ENCODE assay signal across 26 cellular contexts in genomic region chr11:77166021-77166420, GRCh38.
"Had no signal": no experiment of that assay in that cellular context is flagged by ENCODE, and none has a peak within 500 bp of the region (broad histone marks: within the 10 kb centered on the region; RNA-seq: fewer than 3 reads in every experiment).

No MANE protein-coding gene starts in this region.

- H3K36me3 Mint-ChIP-seq: immature natural killer cell; mesothelial cell of epicardium; naive B cell; natural killer cell; stimulated activated memory B cell treated with anti-CD40 and anti-IgM and Interleukin-4, amounts not matched to agents 10 μg/mL and 1 μg/mL and 100 μg/mL, for 72 hours had no signal

- H3K4me3 ChIP-seq: lung, pancreas, prostate gland, right lobe of liver, smooth muscle cell, tibial nerve, upper lobe of left lung, vagina had no signal

- ATAC-seq: left lobe of liver; natural killer cell; pancreas; right lobe of liver; stimulated activated memory B cell treated with anti-CD40 and anti-IgM and Interleukin-4, amounts not matched to agents 10 μg/mL and 1 μg/mL and 100 μg/mL, for 72 hours; stimulated activated naive CD8-positive, alpha-beta T cell treated with anti-CD3 and anti-CD28 coated beads, Interleukin-15, amount 100 ng/mL, for 72 hours had no signal

- DNase-seq: head of caudate nucleus; hypothalamus; immature natural killer cell; mesendoderm; naive B cell; natural killer cell; nucleus accumbens; retina; stimulated activated CD4-positive, alpha-beta T cell treated with anti-CD3 and anti-CD28 coated beads, Interleukin-1b, Interleukin-23, amount 100 ng/mL, for 48 hours; stimulated activated CD4-positive, alpha-beta T cell treated with anti-CD3 and anti-CD28 coated beads, Interleukin-2, amount 100 ng/mL, for 48 hours; stimulated activated CD4-positive, alpha-beta T cell treated with anti-CD3 and anti-CD28 coated beads, Interleukin-4, amount 100 ng/mL, for 4 hours; stimulated activated CD8-positive, alpha-beta memory T cell treated with anti-CD3 and anti-CD28 coated beads, Interleukin-4, amount 100 ng/mL, for 48 hours; stimulated activated naive CD4-positive, alpha-beta T cell treated with Interleukin-2 at 50 U/mL for 16 hours; stimulated activated naive CD8-positive, alpha-beta T cell treated with anti-CD3 and anti-CD28 coated beads, Interleukin-15, amount 100 ng/mL, for 72 hours; substantia nigra; upper lobe of left lung had no signal

- H3K27me3 Mint-ChIP-seq: naive B cell; stimulated activated memory B cell treated with anti-CD40 and anti-IgM and Interleukin-4, amounts not matched to agents 10 μg/mL and 1 μg/mL and 100 μg/mL, for 72 hours; stimulated activated naive CD8-positive, alpha-beta T cell treated with anti-CD3 and anti-CD28 coated beads, Interleukin-15, amount 100 ng/mL, for 72 hours had no signal

- H3K4me1 Mint-ChIP-seq: immature natural killer cell; naive B cell; natural killer cell; stimulated activated memory B cell treated with anti-CD40 and anti-IgM and Interleukin-4, amounts not matched to agents 10 μg/mL and 1 μg/mL and 100 μg/mL, for 72 hours; stimulated activated naive CD8-positive, alpha-beta T cell treated with anti-CD3 and anti-CD28 coated beads, Interleukin-15, amount 100 ng/mL, for 72 hours had no signal

- H3K4me1 ChIP-seq: pancreas, prostate gland, tibial nerve, upper lobe of left lung, vagina had no signal

- H3K4me3 Mint-ChIP-seq: immature natural killer cell; mesothelial cell of epicardium; naive B cell; natural killer cell; stimulated activated memory B cell treated with anti-CD40 and anti-IgM and Interleukin-4, amounts not matched to agents 10 μg/mL and 1 μg/mL and 100 μg/mL, for 72 hours; stimulated activated naive CD8-positive, alpha-beta T cell treated with anti-CD3 and anti-CD28 coated beads, Interleukin-15, amount 100 ng/mL, for 72 hours had no signal

- H3K27me3 ChIP-seq: pancreas, right lobe of liver, tibial nerve, upper lobe of left lung, vagina had no signal

- H3K36me3 ChIP-seq: pancreas, prostate gland, tibial nerve, upper lobe of left lung, vagina had no signal

- H3K9me3 Mint-ChIP-seq: mesothelial cell of epicardium; naive B cell; natural killer cell; stimulated activated memory B cell treated with anti-CD40 and anti-IgM and Interleukin-4, amounts not matched to agents 10 μg/mL and 1 μg/mL and 100 μg/mL, for 72 hours; stimulated activated naive CD8-positive, alpha-beta T cell treated with anti-CD3 and anti-CD28 coated beads, Interleukin-15, amount 100 ng/mL, for 72 hours had no signal

- H3K27ac Mint-ChIP-seq: immature natural killer cell; mesothelial cell of epicardium; naive B cell; natural killer cell; stimulated activated memory B cell treated with anti-CD40 and anti-IgM and Interleukin-4, amounts not matched to agents 10 μg/mL and 1 μg/mL and 100 μg/mL, for 72 hours had no signal

- H3K9me3 ChIP-seq: pancreas, prostate gland, right lobe of liver, tibial nerve, upper lobe of left lung, vagina had no signal

- H3K27ac ChIP-seq: pancreas, prostate gland, right lobe of liver, tibial nerve, upper lobe of left lung, vagina had no signal
